ENCODE assay signal across 12 cellular contexts in genomic region chr10:83214178-83214577, GRCh38.
"Had no signal": no experiment of that assay in that cellular context is flagged by ENCODE, and none has a peak within 500 bp of the region (broad histone marks: within the 10 kb centered on the region; RNA-seq: fewer than 3 reads in every experiment).

No MANE protein-coding gene starts in this region.

- H3K4me3 Mint-ChIP-seq: activated naive CD4-positive, alpha-beta T cell treated with anti-CD3 and anti-CD28 coated beads, Interleukin-2, amount 10 ng/mL, durations not matched to agents 7 days and 5 days; naive thymus-derived CD8-positive, alpha-beta T cell; stimulated activated memory B cell treated with anti-CD40 and anti-IgM and Interleukin-4, amounts not matched to agents 10 μg/mL and 1 μg/mL and 100 μg/mL, for 72 hours; T-helper 2 cell treated with Interferon-gamma antibody and Interleukin-4, amounts not matched to agents 5 μg/mL and 100 μg/mL, for 36 hours had no signal

- H3K27ac Mint-ChIP-seq: activated naive CD4-positive, alpha-beta T cell treated with anti-CD3 and anti-CD28 coated beads, Interleukin-2, amount 10 ng/mL, durations not matched to agents 7 days and 5 days; activated T-helper 2 cell treated with anti-CD3 and anti-CD28 coated beads, Interferon-gamma antibody, Interleukin-2, Interleukin-4, amounts not matched to agents 10 μg/mL and 5 μg/mL and 100 μg/mL, durations not matched to agents 14 hours and 24 hours and 36 hours; naive thymus-derived CD8-positive, alpha-beta T cell; stimulated activated memory B cell treated with anti-CD40 and anti-IgM and Interleukin-4, amounts not matched to agents 10 μg/mL and 1 μg/mL and 100 μg/mL, for 72 hours; T-helper 2 cell treated with Interferon-gamma antibody and Interleukin-4, amounts not matched to agents 5 μg/mL and 100 μg/mL, for 36 hours had no signal

- H3K27me3 Mint-ChIP-seq: activated naive CD4-positive, alpha-beta T cell treated with anti-CD3 and anti-CD28 coated beads, Interleukin-2, amount 10 ng/mL, durations not matched to agents 7 days and 5 days; naive thymus-derived CD8-positive, alpha-beta T cell; stimulated activated memory B cell treated with anti-CD40 and anti-IgM and Interleukin-4, amounts not matched to agents 10 μg/mL and 1 μg/mL and 100 μg/mL, for 72 hours had no signal

- H3K9me3 Mint-ChIP-seq: activated T-helper 2 cell treated with anti-CD3 and anti-CD28 coated beads, Interferon-gamma antibody, Interleukin-2, Interleukin-4, amounts not matched to agents 10 μg/mL and 5 μg/mL and 100 μg/mL, durations not matched to agents 14 hours and 24 hours and 36 hours had no signal

- DNase-seq: activated naive CD4-positive, alpha-beta T cell treated with anti-CD3 and anti-CD28 coated beads, Interleukin-2, amount 10 ng/mL, durations not matched to agents 7 days and 5 days; activated T-cell treated with anti-CD3 and anti-CD28 coated beads for 4 hours; hypothalamus; left ventricle myocardium superior; mesenchymal stem cell; naive thymus-derived CD8-positive, alpha-beta T cell; thyroid gland had no signal

- H3K4me1 Mint-ChIP-seq: activated naive CD4-positive, alpha-beta T cell treated with anti-CD3 and anti-CD28 coated beads, Interleukin-2, amount 10 ng/mL, durations not matched to agents 7 days and 5 days; naive thymus-derived CD8-positive, alpha-beta T cell; stimulated activated memory B cell treated with anti-CD40 and anti-IgM and Interleukin-4, amounts not matched to agents 10 μg/mL and 1 μg/mL and 100 μg/mL, for 72 hours had no signal

- H3K9me3 ChIP-seq: ascending aorta, neutrophil, thyroid gland had no signal

- H3K27ac ChIP-seq: ascending aorta, neutrophil, thyroid gland had no signal

- H3K36me3 ChIP-seq: ascending aorta, neutrophil, thyroid gland had no signal

- H3K4me1 ChIP-seq: ascending aorta, thyroid gland had no signal

- H3K36me3 Mint-ChIP-seq: activated naive CD4-positive, alpha-beta T cell treated with anti-CD3 and anti-CD28 coated beads, Interleukin-2, amount 10 ng/mL, durations not matched to agents 7 days and 5 days; naive thymus-derived CD8-positive, alpha-beta T cell; stimulated activated memory B cell treated with anti-CD40 and anti-IgM and Interleukin-4, amounts not matched to agents 10 μg/mL and 1 μg/mL and 100 μg/mL, for 72 hours had no signal

- H3K27me3 ChIP-seq: ascending aorta, neutrophil, thyroid gland had no signal

- H3K4me3 ChIP-seq: ascending aorta, thyroid gland had no signal
